ENCODE assay signal across 18 cellular contexts in genomic region chr5:75057551-75057950, GRCh38. TPM values are rescaled to one million over a fixed set of nuclear protein-coding genes. Genes with fewer than 3 reads are reported as not detected.
A peak's percentile ranks its signal among the peaks of the same experiment; 100 is the strongest.
DNase-seq lines count a peak whose midpoint lies in the region; ATAC-seq and TF ChIP-seq lines count a peak whose summit lies in the region.
"Had no signal": no experiment of that assay in that cellular context is flagged by ENCODE, and none has a peak within 500 bp of the region (broad histone marks: within the 10 kb centered on the region; RNA-seq: fewer than 3 reads in every experiment).

No MANE protein-coding gene starts in this region.

- H3K27ac Mint-ChIP-seq in activated CD4-positive, alpha-beta T cell treated with anti-CD3 and anti-CD28 coated beads, Interleukin-2, amount 10 ng/mL, durations not matched to agents 7 days and 5 days, result peak overlapping the region; percentile 58
- peak overlapping the region; percentile 44 for H3K27ac Mint-ChIP-seq in activated CD8-positive, alpha-beta T cell treated with anti-CD3 and anti-CD28 coated beads, Interleukin-2, amount 10 ng/mL, durations not matched to agents 7 days and 5 days
- peak overlapping the region; percentile 94 to 98 (median 98) for H3K27ac Mint-ChIP-seq in naive thymus-derived CD8-positive, alpha-beta T cell
- H3K27ac Mint-ChIP-seq: activated CD8-positive, alpha-beta memory T cell treated with anti-CD3 and anti-CD28 coated beads, Interleukin-2, amount 10 ng/mL, durations not matched to agents 7 days and 5 days; B cell; brain had no signal

- TF ChIP-seq CTCF in GM10266 (IDR thresholded peaks at IDR 0.05; ENCODE audit: control insufficient read depth, insufficient read depth, low read depth, missing control alignments), result no peak

- no peaks in the 10 kb centered on the region for H3K36me3 ChIP-seq in KOPT-K1 (ENCODE audit: insufficient read depth, low read length)
- H3K36me3 ChIP-seq: colonic mucosa, HAP-1, upper lobe of left lung had no signal

- DNase-seq in activated CD4-positive, alpha-beta T cell treated with anti-CD3 and anti-CD28 coated beads, Interleukin-2, amount 10 ng/mL, durations not matched to agents 7 days and 5 days, result peak; percentile 9
- no peak for DNase-seq in activated CD4-positive, alpha-beta T cell treated with anti-CD3 and anti-CD28 coated beads, Interleukin-2, amount 50 U/mL, for 48 hours
- no peak for DNase-seq in activated CD8-positive, alpha-beta T cell treated with anti-CD3 and anti-CD28 coated beads, Interleukin-2, amount 10 ng/mL, durations not matched to agents 7 days and 5 days
- peak in 4 of 10 donors; percentile 18 to 69 (median 52) for DNase-seq in naive thymus-derived CD8-positive, alpha-beta T cell
- no peak for DNase-seq in NCI-H2107 treated with DMSO at 0.1 percent for 48 hours (lab: John Stamatoyannopoulos, UW; ENCODE audit: unreplicated experiment)
- no peak for DNase-seq in GM10266 (ENCODE audit: extremely low spot score)
- DNase-seq in NCI-H1436 treated with DMSO at 0.1 percent for 48 hours (lab: John Stamatoyannopoulos, UW), result no peak
- DNase-seq: activated CD8-positive, alpha-beta memory T cell treated with anti-CD3 and anti-CD28 coated beads, Interleukin-2, amount 10 ng/mL, durations not matched to agents 7 days and 5 days; activated naive CD4-positive, alpha-beta T cell treated with Interleukin-2 at 50 U/mL for 16 hours; colonic mucosa; GDM1; NCI-H1417 treated with DMSO at 0.1 percent for 48 hours; Right ventricle myocardium superior; upper lobe of left lung had no signal

- H3K4me3 Mint-ChIP-seq in activated CD4-positive, alpha-beta T cell treated with anti-CD3 and anti-CD28 coated beads, Interleukin-2, amount 10 ng/mL, durations not matched to agents 7 days and 5 days, result no peak overlapping the region
- no peak overlapping the region for H3K4me3 Mint-ChIP-seq in activated CD8-positive, alpha-beta T cell treated with anti-CD3 and anti-CD28 coated beads, Interleukin-2, amount 10 ng/mL, durations not matched to agents 7 days and 5 days
- peak overlapping the region in 9 of 10 donors; percentile 42 to 77 (median 71) for H3K4me3 Mint-ChIP-seq in naive thymus-derived CD8-positive, alpha-beta T cell
- H3K4me3 Mint-ChIP-seq: activated CD8-positive, alpha-beta memory T cell treated with anti-CD3 and anti-CD28 coated beads, Interleukin-2, amount 10 ng/mL, durations not matched to agents 7 days and 5 days; B cell had no signal

- no peak for ATAC-seq in activated CD8-positive, alpha-beta T cell treated with anti-CD3 and anti-CD28 coated beads, Interleukin-2, amount 10 ng/mL, durations not matched to agents 7 days and 5 days
- ATAC-seq in naive thymus-derived CD8-positive, alpha-beta T cell, result peak in 1 of 2 donors; percentile 9
- ATAC-seq: activated CD8-positive, alpha-beta memory T cell treated with anti-CD3 and anti-CD28 coated beads, Interleukin-2, amount 10 ng/mL, durations not matched to agents 7 days and 5 days had no signal

- CTCF ChIA-PET in activated CD4-positive, alpha-beta T cell treated with anti-CD3 and anti-CD28 coated beads, Interleukin-2, amount 10 ng/mL, durations not matched to agents 7 days and 5 days (lab: Charles Lee), result interaction anchor here (1.0 kb wide), 1 partner anchor 8 kb away, joined by 3 read pairs; no protein-coding TSS in a partner anchor
- CTCF ChIA-PET in activated CD8-positive, alpha-beta T cell treated with anti-CD3 and anti-CD28 coated beads, Interleukin-2, amount 10 ng/mL, durations not matched to agents 7 days and 5 days (lab: Charles Lee), result interaction anchor here (1.0 to 5.1 kb wide), 7 partner anchors 7 to 280 kb away, joined by 3 to 61 read pairs (median 4); partner anchors contain the start of genes ANKRD31 and HMGCR

- peak overlapping the region; percentile 96 for H3K27ac ChIP-seq in KOPT-K1 (ENCODE audit: low read depth, low read length, poor library complexity, severe bottlenecking)
- H3K27ac ChIP-seq: colonic mucosa, upper lobe of left lung had no signal

- H3K27me3 Mint-ChIP-seq in activated CD4-positive, alpha-beta T cell treated with anti-CD3 and anti-CD28 coated beads, Interleukin-2, amount 10 ng/mL, durations not matched to agents 7 days and 5 days, result peaks cover 10% of the 10 kb centered on the region
- no peaks in the 10 kb centered on the region for H3K27me3 Mint-ChIP-seq in activated CD8-positive, alpha-beta T cell treated with anti-CD3 and anti-CD28 coated beads, Interleukin-2, amount 10 ng/mL, durations not matched to agents 7 days and 5 days (ENCODE audit: low read depth)
- peaks cover 0 to 5% (median 0%) of the 10 kb centered on the region in 5 donors for H3K27me3 Mint-ChIP-seq in naive thymus-derived CD8-positive, alpha-beta T cell

- H3K9me3 ChIP-seq in KOPT-K1 (ENCODE audit: insufficient read depth, low read length, poor library complexity, severe bottlenecking), result peaks cover 14% of the 10 kb centered on the region
- H3K9me3 ChIP-seq: colonic mucosa, HAP-1, upper lobe of left lung had no signal

- H3K9me3 Mint-ChIP-seq in activated CD4-positive, alpha-beta T cell treated with anti-CD3 and anti-CD28 coated beads, Interleukin-2, amount 10 ng/mL, durations not matched to agents 7 days and 5 days, result peaks cover 5% of the 10 kb centered on the region
- H3K9me3 Mint-ChIP-seq in activated CD8-positive, alpha-beta T cell treated with anti-CD3 and anti-CD28 coated beads, Interleukin-2, amount 10 ng/mL, durations not matched to agents 7 days and 5 days (ENCODE audit: insufficient read depth), result no peaks in the 10 kb centered on the region
- H3K9me3 Mint-ChIP-seq in naive thymus-derived CD8-positive, alpha-beta T cell, result peaks cover 0 to 4% (median 0%) of the 10 kb centered on the region in 9 donors
- H3K9me3 Mint-ChIP-seq: brain had no signal

- H3K4me1 Mint-ChIP-seq in activated CD4-positive, alpha-beta T cell treated with anti-CD3 and anti-CD28 coated beads, Interleukin-2, amount 10 ng/mL, durations not matched to agents 7 days and 5 days, result peaks cover 71% of the 10 kb centered on the region
- H3K4me1 Mint-ChIP-seq in activated CD8-positive, alpha-beta T cell treated with anti-CD3 and anti-CD28 coated beads, Interleukin-2, amount 10 ng/mL, durations not matched to agents 7 days and 5 days (ENCODE audit: low read depth), result peaks cover 75% of the 10 kb centered on the region
- H3K4me1 Mint-ChIP-seq in naive thymus-derived CD8-positive, alpha-beta T cell, result peaks cover 40 to 89% (median 86%) of the 10 kb centered on the region in 4 donors

- POLR2A ChIA-PET in activated CD4-positive, alpha-beta T cell treated with anti-CD3 and anti-CD28 coated beads, Interleukin-2, amount 10 ng/mL, durations not matched to agents 7 days and 5 days (lab: Charles Lee), result interaction anchor here (0.7 kb wide), 1 partner anchor 9 kb away, joined by 4 read pairs; no protein-coding TSS in a partner anchor
- POLR2A ChIA-PET in activated CD8-positive, alpha-beta T cell treated with anti-CD3 and anti-CD28 coated beads, Interleukin-2, amount 10 ng/mL, durations not matched to agents 7 days and 5 days (lab: Charles Lee), result interaction anchor here (1.1 to 1.3 kb wide), 2 partner anchors 9 to 179 kb away, joined by 4 to 6 read pairs; partner anchors contain the start of gene ANKRD31
- POLR2A ChIA-PET in naive thymus-derived CD8-positive, alpha-beta T cell (lab: Charles Lee), result interaction anchor here (2.7 to 11.6 kb wide), 3 partner anchors 15 to 180 kb away, joined by 12 to 201 read pairs (median 15); partner anchors contain the start of gene ANKRD31

- no peaks in the 10 kb centered on the region for H3K36me3 Mint-ChIP-seq in activated CD4-positive, alpha-beta T cell treated with anti-CD3 and anti-CD28 coated beads, Interleukin-2, amount 10 ng/mL, durations not matched to agents 7 days and 5 days (ENCODE audit: low read depth)
- H3K36me3 Mint-ChIP-seq in activated CD8-positive, alpha-beta T cell treated with anti-CD3 and anti-CD28 coated beads, Interleukin-2, amount 10 ng/mL, durations not matched to agents 7 days and 5 days (ENCODE audit: low read depth), result peaks cover 1% of the 10 kb centered on the region
- peaks cover 0 to 7% (median 6%) of the 10 kb centered on the region in 3 donors for H3K36me3 Mint-ChIP-seq in naive thymus-derived CD8-positive, alpha-beta T cell
- H3K36me3 Mint-ChIP-seq: activated CD8-positive, alpha-beta memory T cell treated with anti-CD3 and anti-CD28 coated beads, Interleukin-2, amount 10 ng/mL, durations not matched to agents 7 days and 5 days; brain had no signal

RNA-seq across cellular contexts. Expression of gene GCNT4, which starts 5.2 kb away (rescaled TPM):
- total RNA-seq in activated CD4-positive, alpha-beta T cell treated with anti-CD3 and anti-CD28 coated beads, Interleukin-2, amount 10 ng/mL, durations not matched to agents 7 days and 5 days, result 1 to 10 TPM; 1.7 to 2.3 TPM
- 1 to 10 TPM; 1.9 to 2.1 TPM for total RNA-seq in activated CD8-positive, alpha-beta T cell treated with anti-CD3 and anti-CD28 coated beads, Interleukin-2, amount 10 ng/mL, durations not matched to agents 7 days and 5 days
- total RNA-seq in naive thymus-derived CD8-positive, alpha-beta T cell, result 10 to 100 TPM; 22.5 to 23.5 TPM
- polyA plus RNA-seq in naive thymus-derived CD8-positive, alpha-beta T cell, result 1 to 10 TPM; 2.3 to 2.7 (median 2.6) TPM
- total RNA-seq: B cell had no signal

Comparison
In these comparisons a context has a peak if more than half of its experiments do, and no peak if none do; other contexts are left out.
1. H3K27ac Mint-ChIP-seq: peak in every context shown above with its lines; median percentile 98 in naive thymus-derived CD8-positive, alpha-beta T cell; 58 in activated CD4-positive, alpha-beta T cell treated with anti-CD3 and anti-CD28 coated beads, Interleukin-2, amount 10 ng/mL, durations not matched to agents 7 days and 5 days; 44 in activated CD8-positive, alpha-beta T cell treated with anti-CD3 and anti-CD28 coated beads, Interleukin-2, amount 10 ng/mL, durations not matched to agents 7 days and 5 days.
2. H3K4me3 Mint-ChIP-seq: peak in naive thymus-derived CD8-positive, alpha-beta T cell (9 of 10); none in activated CD4-positive, alpha-beta T cell treated with anti-CD3 and anti-CD28 coated beads, Interleukin-2, amount 10 ng/mL, durations not matched to agents 7 days and 5 days (single experiment) and activated CD8-positive, alpha-beta T cell treated with anti-CD3 and anti-CD28 coated beads, Interleukin-2, amount 10 ng/mL, durations not matched to agents 7 days and 5 days (single experiment).
3. RNA of gene GCNT4, which starts 5.2 kb away (total RNA-seq): 22.5 to 23.5 TPM in naive thymus-derived CD8-positive, alpha-beta T cell; 1.7 to 2.3 TPM in activated CD4-positive, alpha-beta T cell treated with anti-CD3 and anti-CD28 coated beads, Interleukin-2, amount 10 ng/mL, durations not matched to agents 7 days and 5 days and 1.9 to 2.1 TPM in activated CD8-positive, alpha-beta T cell treated with anti-CD3 and anti-CD28 coated beads, Interleukin-2, amount 10 ng/mL, durations not matched to agents 7 days and 5 days; every median in the first group is over 4 times any median in the second.